Comparison of ENCODE assay signal across 1 cellular context in the genomic region with DNA sequence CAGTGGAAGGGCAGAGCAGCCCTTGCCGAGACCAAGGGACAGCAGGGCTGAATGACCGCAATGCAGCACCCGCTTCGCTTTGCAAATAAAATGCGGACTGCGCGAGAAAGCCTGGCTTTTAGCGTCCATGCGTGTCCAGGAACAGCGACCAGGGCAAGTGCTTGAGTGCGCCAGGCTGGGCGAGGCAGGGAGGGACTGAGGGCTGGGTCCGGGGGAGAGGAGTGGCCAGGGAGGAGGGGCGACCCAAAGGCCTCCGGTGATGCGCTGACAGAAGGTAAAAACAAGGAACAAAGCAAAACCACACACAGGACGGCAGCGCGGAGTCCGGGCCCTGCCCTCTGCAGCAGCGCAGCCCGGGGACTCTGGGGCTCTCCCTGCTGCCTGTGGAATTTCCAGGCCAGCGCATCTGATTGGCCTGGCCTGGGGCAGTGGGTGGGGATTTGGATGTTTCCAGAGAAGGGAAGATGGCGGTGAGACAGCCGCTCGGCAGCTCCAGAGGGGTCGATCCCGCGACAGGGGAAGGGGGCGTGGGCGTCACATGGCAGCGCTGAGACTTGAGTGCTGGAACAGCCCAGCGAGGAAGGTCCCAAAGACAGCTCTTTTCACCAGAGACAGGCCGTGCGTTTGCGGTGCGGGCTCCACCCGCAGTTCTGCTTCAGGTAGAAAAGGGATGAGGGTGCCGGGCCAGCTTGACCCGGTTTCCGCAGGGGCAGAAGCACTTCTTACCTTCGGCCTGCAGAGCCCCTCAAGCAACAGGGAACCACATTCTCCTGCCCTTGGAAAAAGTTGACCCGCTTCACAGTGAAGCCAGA.
A peak's percentile ranks its signal among the peaks of the same experiment; 100 is the strongest.
TF ChIP-seq lines count a peak whose summit lies in the region.

No MANE protein-coding gene starts in this region.

TF ChIP-seq in HepG2, 621 proteins besides CTCF, POLR2A, EP300 and RAD21 (continued from another document and continues in another):
- TF ChIP-seq IRX3 (CRISPR knock-in tag; IDR thresholded peaks at IDR 0.05; ENCODE audit: borderline replicate concordance, low read depth) (peak; percentile 35; the same call in 1 of the 2 replicates), SRSF1 (optimal IDR thresholded peaks at IDR 0.05; ENCODE audit: low read depth, low read length) (peak; percentile 92), ZFP41 (CRISPR knock-in tag; IDR thresholded peaks at IDR 0.05; ENCODE audit: borderline replicate concordance) (no peak), SATB2 (CRISPR knock-in tag; IDR thresholded peaks at IDR 0.05) (no peak), ELF4 (CRISPR knock-in tag; IDR thresholded peaks at IDR 0.05; ENCODE audit: borderline replicate concordance) (no peak), NCOA2 (CRISPR knock-in tag; IDR thresholded peaks at IDR 0.05) (no peak; the same call in none of the 2 replicates), MTA3 (CRISPR knock-in tag; IDR thresholded peaks at IDR 0.05) (no peak), TBX2 (CRISPR knock-in tag; IDR thresholded peaks at IDR 0.05; ENCODE audit: borderline replicate concordance) (peak; percentile 66; the same call in 1 of the 2 replicates), MIER2 (CRISPR knock-in tag; IDR thresholded peaks at IDR 0.05) (0 out of 2 replicates have a peak, but pooled peaks have one; percentile 45), ZNF746 (CRISPR knock-in tag; IDR thresholded peaks at IDR 0.05) (peak; percentile 77), FOXO1 (CRISPR knock-in tag; IDR thresholded peaks at IDR 0.05) (peak; percentile 77), ARNT2 (CRISPR knock-in tag; IDR thresholded peaks at IDR 0.05; ENCODE audit: low read depth) (peak; percentile 75; the same call in 1 of the 2 replicates), SIX1 (CRISPR knock-in tag; IDR thresholded peaks at IDR 0.05; ENCODE audit: borderline replicate concordance) (no peak), ZSCAN22 (CRISPR knock-in tag; IDR thresholded peaks at IDR 0.05) (no peak), PTBP1 (IDR thresholded peaks at IDR 0.05; ENCODE audit: low read depth, low read length, poor library complexity, severe bottlenecking) (no peak), ATF7-NPFF (CRISPR knock-in tag; IDR thresholded peaks at IDR 0.05; ENCODE audit: low read depth) (no peak; the same call in 1 of the 2 replicates), ZEB1 (IDR thresholded peaks at IDR 0.05; ENCODE audit: insufficient replicate concordance, low read depth) (peak; percentile 59), KDM2A (CRISPR knock-in tag; IDR thresholded peaks at IDR 0.05; ENCODE audit: borderline replicate concordance, low read depth) (peak; percentile 77), ZNF660 (CRISPR knock-in tag; IDR thresholded peaks at IDR 0.05; ENCODE audit: borderline replicate concordance, low read depth) (no peak), SP4 (CRISPR knock-in tag; IDR thresholded peaks at IDR 0.05) (peak; percentile 87), POLR2AphosphoS5 (IDR thresholded peaks at IDR 0.05; ENCODE audit: low read depth, low read length) (peak; percentile 78), ZNF629 (CRISPR knock-in tag; conservative IDR thresholded peaks at IDR 0.05) (no peak), ZSCAN31 (CRISPR knock-in tag; IDR thresholded peaks at IDR 0.05; ENCODE audit: low read depth) (peak; percentile 83), ZBTB20 (CRISPR knock-in tag; IDR thresholded peaks at IDR 0.05; ENCODE audit: borderline replicate concordance, low read depth) (peak; percentile 60; the same call in 1 of the 2 replicates), ZNF333 (CRISPR knock-in tag; IDR thresholded peaks at IDR 0.05; ENCODE audit: borderline replicate concordance) (peak; percentile 55; the same call in 1 of the 2 replicates), ZNF251 (CRISPR knock-in tag; IDR thresholded peaks at IDR 0.05) (0 out of 2 replicates have a peak, but pooled peaks have one; percentile 35), PCBP2 (optimal IDR thresholded peaks at IDR 0.05; ENCODE audit: low read depth, low read length, poor library complexity, severe bottlenecking) (no peak), ZNF20 (CRISPR knock-in tag; IDR thresholded peaks at IDR 0.05) (no peak), ZKSCAN5 (CRISPR knock-in tag; IDR thresholded peaks at IDR 0.05) (no peak), ZC3H4 (CRISPR knock-in tag; IDR thresholded peaks at IDR 0.05; ENCODE audit: borderline replicate concordance) (0 out of 2 replicates have a peak, but pooled peaks have one; percentile 19), SALL1 (CRISPR knock-in tag; IDR thresholded peaks at IDR 0.05) (peak; percentile 87), SNAPC2 (CRISPR knock-in tag; IDR thresholded peaks at IDR 0.05) (peak; percentile 68; the same call in 1 of the 2 replicates), ZFAT (CRISPR knock-in tag; conservative IDR thresholded peaks at IDR 0.05) (no peak), ZNF557 (CRISPR knock-in tag; IDR thresholded peaks at IDR 0.05) (peak; percentile 37; the same call in 1 of the 2 replicates), SRF (IDR thresholded peaks at IDR 0.05; ENCODE audit: low read depth, low read length) (0 out of 2 replicates have a peak, but pooled peaks have one; percentile 31), ZNF543 (CRISPR knock-in tag; IDR thresholded peaks at IDR 0.05) (no peak), TOE1 (CRISPR knock-in tag; IDR thresholded peaks at IDR 0.05) (peak; percentile 85), ZFP36L2 (CRISPR knock-in tag; IDR thresholded peaks at IDR 0.05) (no peak), YEATS2 (CRISPR knock-in tag; IDR thresholded peaks at IDR 0.05; ENCODE audit: borderline replicate concordance) (peak; percentile 35; the same call in 1 of the 2 replicates), SMAD1 (CRISPR knock-in tag; IDR thresholded peaks at IDR 0.05; ENCODE audit: borderline replicate concordance, low read depth) (peak; percentile 43; the same call in 1 of the 2 replicates), RBAK (CRISPR knock-in tag; IDR thresholded peaks at IDR 0.05) (0 out of 2 replicates have a peak, but pooled peaks have one; percentile 31), SMAD3 (CRISPR knock-in tag; IDR thresholded peaks at IDR 0.05) (peak; percentile 63)
- TF ChIP-seq, protein P1, sequence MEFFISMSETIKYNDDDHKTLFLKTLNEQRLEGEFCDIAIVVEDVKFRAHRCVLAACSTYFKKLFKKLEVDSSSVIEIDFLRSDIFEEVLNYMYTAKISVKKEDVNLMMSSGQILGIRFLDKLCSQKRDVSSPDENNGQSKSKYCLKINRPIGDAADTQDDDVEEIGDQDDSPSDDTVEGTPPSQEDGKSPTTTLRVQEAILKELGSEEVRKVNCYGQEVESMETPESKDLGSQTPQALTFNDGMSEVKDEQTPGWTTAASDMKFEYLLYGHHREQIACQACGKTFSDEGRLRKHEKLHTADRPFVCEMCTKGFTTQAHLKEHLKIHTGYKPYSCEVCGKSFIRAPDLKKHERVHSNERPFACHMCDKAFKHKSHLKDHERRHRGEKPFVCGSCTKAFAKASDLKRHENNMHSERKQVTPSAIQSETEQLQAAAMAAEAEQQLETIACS (CRISPR knock-in tag; IDR thresholded peaks at IDR 0.05) = no peak
- TF ChIP-seq, protein P2, sequence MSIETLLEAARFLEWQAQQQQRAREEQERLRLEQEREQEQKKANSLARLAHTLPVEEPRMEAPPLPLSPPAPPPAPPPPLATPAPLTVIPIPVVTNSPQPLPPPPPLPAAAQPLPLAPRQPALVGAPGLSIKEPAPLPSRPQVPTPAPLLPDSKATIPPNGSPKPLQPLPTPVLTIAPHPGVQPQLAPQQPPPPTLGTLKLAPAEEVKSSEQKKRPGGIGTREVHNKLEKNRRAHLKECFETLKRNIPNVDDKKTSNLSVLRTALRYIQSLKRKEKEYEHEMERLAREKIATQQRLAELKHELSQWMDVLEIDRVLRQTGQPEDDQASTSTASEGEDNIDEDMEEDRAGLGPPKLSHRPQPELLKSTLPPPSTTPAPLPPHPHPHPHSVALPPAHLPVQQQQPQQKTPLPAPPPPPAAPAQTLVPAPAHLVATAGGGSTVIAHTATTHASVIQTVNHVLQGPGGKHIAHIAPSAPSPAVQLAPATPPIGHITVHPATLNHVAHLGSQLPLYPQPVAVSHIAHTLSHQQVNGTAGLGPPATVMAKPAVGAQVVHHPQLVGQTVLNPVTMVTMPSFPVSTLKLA (IDR thresholded peaks at IDR 0.05) = peak; percentile 34; the same call in 1 of the 2 replicates
- TF ChIP-seq, protein P3, sequence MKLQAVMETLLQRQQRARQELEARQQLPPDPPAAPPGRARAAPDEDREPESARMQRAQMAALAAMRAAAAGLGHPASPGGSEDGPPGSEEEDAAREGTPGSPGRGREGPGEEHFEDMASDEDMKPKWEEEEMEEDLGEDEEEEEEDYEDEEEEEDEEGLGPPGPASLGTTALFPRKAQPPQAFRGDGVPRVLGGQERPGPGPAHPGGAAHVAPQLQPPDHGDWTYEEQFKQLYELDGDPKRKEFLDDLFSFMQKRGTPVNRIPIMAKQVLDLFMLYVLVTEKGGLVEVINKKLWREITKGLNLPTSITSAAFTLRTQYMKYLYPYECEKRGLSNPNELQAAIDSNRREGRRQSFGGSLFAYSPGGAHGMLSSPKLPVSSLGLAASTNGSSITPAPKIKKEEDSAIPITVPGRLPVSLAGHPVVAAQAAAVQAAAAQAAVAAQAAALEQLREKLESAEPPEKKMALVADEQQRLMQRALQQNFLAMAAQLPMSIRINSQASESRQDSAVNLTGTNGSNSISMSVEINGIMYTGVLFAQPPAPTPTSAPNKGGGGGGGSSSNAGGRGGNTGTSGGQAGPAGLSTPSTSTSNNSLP (IDR thresholded peaks at IDR 0.05; ENCODE audit: low read depth, low read length) = no peak
- TF ChIP-seq, protein P4, sequence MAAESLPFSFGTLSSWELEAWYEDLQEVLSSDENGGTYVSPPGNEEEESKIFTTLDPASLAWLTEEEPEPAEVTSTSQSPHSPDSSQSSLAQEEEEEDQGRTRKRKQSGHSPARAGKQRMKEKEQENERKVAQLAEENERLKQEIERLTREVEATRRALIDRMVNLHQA (CRISPR knock-in tag; IDR thresholded peaks at IDR 0.05) = 0 out of 2 replicates have a peak, but pooled peaks have one; percentile 63
- TF ChIP-seq, protein P5, sequence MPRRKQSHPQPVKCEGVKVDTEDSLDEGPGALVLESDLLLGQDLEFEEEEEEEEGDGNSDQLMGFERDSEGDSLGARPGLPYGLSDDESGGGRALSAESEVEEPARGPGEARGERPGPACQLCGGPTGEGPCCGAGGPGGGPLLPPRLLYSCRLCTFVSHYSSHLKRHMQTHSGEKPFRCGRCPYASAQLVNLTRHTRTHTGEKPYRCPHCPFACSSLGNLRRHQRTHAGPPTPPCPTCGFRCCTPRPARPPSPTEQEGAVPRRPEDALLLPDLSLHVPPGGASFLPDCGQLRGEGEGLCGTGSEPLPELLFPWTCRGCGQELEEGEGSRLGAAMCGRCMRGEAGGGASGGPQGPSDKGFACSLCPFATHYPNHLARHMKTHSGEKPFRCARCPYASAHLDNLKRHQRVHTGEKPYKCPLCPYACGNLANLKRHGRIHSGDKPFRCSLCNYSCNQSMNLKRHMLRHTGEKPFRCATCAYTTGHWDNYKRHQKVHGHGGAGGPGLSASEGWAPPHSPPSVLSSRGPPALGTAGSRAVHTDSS (CRISPR knock-in tag; conservative IDR thresholded peaks at IDR 0.05) = no peak
- TF ChIP-seq, protein P6, sequence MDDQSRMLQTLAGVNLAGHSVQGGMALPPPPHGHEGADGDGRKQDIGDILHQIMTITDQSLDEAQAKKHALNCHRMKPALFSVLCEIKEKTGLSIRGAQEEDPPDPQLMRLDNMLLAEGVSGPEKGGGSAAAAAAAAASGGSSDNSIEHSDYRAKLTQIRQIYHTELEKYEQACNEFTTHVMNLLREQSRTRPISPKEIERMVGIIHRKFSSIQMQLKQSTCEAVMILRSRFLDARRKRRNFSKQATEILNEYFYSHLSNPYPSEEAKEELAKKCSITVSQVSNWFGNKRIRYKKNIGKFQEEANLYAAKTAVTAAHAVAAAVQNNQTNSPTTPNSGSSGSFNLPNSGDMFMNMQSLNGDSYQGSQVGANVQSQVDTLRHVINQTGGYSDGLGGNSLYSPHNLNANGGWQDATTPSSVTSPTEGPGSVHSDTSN (CRISPR knock-in tag; IDR thresholded peaks at IDR 0.05; ENCODE audit: borderline replicate concordance) = no peak
- TF ChIP-seq, protein P7, sequence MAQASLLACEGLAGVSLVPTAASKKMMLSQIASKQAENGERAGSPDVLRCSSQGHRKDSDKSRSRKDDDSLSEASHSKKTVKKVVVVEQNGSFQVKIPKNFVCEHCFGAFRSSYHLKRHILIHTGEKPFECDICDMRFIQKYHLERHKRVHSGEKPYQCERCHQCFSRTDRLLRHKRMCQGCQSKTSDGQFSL (CRISPR knock-in tag; IDR thresholded peaks at IDR 0.05) = no peak
- TF ChIP-seq, protein P8, sequence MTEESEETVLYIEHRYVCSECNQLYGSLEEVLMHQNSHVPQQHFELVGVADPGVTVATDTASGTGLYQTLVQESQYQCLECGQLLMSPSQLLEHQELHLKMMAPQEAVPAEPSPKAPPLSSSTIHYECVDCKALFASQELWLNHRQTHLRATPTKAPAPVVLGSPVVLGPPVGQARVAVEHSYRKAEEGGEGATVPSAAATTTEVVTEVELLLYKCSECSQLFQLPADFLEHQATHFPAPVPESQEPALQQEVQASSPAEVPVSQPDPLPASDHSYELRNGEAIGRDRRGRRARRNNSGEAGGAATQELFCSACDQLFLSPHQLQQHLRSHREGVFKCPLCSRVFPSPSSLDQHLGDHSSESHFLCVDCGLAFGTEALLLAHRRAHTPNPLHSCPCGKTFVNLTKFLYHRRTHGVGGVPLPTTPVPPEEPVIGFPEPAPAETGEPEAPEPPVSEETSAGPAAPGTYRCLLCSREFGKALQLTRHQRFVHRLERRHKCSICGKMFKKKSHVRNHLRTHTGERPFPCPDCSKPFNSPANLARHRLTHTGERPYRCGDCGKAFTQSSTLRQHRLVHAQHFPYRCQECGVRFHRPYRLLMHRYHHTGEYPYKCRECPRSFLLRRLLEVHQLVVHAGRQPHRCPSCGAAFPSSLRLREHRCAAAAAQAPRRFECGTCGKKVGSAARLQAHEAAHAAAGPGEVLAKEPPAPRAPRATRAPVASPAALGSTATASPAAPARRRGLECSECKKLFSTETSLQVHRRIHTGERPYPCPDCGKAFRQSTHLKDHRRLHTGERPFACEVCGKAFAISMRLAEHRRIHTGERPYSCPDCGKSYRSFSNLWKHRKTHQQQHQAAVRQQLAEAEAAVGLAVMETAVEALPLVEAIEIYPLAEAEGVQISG (CRISPR knock-in tag; IDR thresholded peaks at IDR 0.05) = peak; percentile 67
- TF ChIP-seq, protein P9, sequence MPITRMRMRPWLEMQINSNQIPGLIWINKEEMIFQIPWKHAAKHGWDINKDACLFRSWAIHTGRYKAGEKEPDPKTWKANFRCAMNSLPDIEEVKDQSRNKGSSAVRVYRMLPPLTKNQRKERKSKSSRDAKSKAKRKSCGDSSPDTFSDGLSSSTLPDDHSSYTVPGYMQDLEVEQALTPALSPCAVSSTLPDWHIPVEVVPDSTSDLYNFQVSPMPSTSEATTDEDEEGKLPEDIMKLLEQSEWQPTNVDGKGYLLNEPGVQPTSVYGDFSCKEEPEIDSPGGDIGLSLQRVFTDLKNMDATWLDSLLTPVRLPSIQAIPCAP (CRISPR knock-in tag; IDR thresholded peaks at IDR 0.05; ENCODE audit: low read depth) = no peak
- TF ChIP-seq, protein P10, sequence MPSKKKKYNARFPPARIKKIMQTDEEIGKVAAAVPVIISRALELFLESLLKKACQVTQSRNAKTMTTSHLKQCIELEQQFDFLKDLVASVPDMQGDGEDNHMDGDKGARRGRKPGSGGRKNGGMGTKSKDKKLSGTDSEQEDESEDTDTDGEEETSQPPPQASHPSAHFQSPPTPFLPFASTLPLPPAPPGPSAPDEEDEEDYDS (CRISPR knock-in tag; IDR thresholded peaks at IDR 0.05) = peak; percentile 90
- TF ChIP-seq, protein P11, sequence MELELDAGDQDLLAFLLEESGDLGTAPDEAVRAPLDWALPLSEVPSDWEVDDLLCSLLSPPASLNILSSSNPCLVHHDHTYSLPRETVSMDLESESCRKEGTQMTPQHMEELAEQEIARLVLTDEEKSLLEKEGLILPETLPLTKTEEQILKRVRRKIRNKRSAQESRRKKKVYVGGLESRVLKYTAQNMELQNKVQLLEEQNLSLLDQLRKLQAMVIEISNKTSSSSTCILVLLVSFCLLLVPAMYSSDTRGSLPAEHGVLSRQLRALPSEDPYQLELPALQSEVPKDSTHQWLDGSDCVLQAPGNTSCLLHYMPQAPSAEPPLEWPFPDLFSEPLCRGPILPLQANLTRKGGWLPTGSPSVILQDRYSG (CRISPR knock-in tag; IDR thresholded peaks at IDR 0.05) = no peak
